In genomic region chr3:138362536-138362935, GRCh38 we compare ENCODE assay signal across 25 cellular contexts. TPM values are rescaled to one million over a fixed set of nuclear protein-coding genes. Genes with fewer than 3 reads are reported as not detected.
DNase-seq lines count a peak whose midpoint lies in the region; TF ChIP-seq lines count a peak whose summit lies in the region.
"Had no signal": no experiment of that assay in that cellular context is flagged by ENCODE, and none has a peak within 500 bp of the region (broad histone marks: within the 10 kb centered on the region; RNA-seq: fewer than 3 reads in every experiment).

No MANE protein-coding gene starts in this region.

- H3K36me3 ChIP-seq in MG63: no peaks in the 10 kb centered on the region
- H3K36me3 ChIP-seq: pancreas, upper lobe of left lung had no signal

- peak; percentile 57 for DNase-seq in activated effector memory CD4-positive, alpha-beta T cell treated with anti-CD3 and anti-CD28 coated beads, Interleukin-2, amount 50 U/mL, for 16 hours
- no peak for DNase-seq in activated effector memory CD4-positive, alpha-beta T cell treated with Interleukin-2 at 50 U/mL for 16 hours
- DNase-seq in MG63 (peak; percentile 33), erythroblast (lab: John Stamatoyannopoulos, UW) (peak; percentile 11 to 27), posterior vena cava (ENCODE audit: low spot score) (peak; percentile 70), GM13976 (ENCODE audit: low spot score) (no peak), NCI-H187 treated with DMSO at 0.1 percent for 48 hours (lab: John Stamatoyannopoulos, UW) (no peak)
- no peak for DNase-seq in activated T-helper 1 cell treated with anti-CD3 and anti-CD28 coated beads, Interleukin-12 subunit alpha, Interleukin-12 subunit beta, Interleukin-2, Interleukin-4 antibody, amounts not matched to agents 30 ng/mL and 10 ng/mL and 1 ng/mL, durations not matched to agents 14 hours and 24 hours and 36 hours (ENCODE audit: low spot score)
- DNase-seq: activated CD4-positive, alpha-beta T cell treated with anti-CD3 and anti-CD28 coated beads for 4 hours; activated naive CD4-positive, alpha-beta T cell treated with anti-CD3 and anti-CD28 coated beads, Interleukin-2, amount 50 U/mL, for 16 hours; activated T-cell treated with anti-CD3 and anti-CD28 coated beads, Interleukin-2, amount 50 U/mL, for 72 hours; DMS153; midbrain; MM.1S; natural killer cell; NCI-H1417; NCI-H510A; pancreas; upper lobe of left lung had no signal

- H3K4me3 Mint-ChIP-seq in activated T-helper 1 cell treated with anti-CD3 and anti-CD28 coated beads, Interleukin-12 subunit alpha, Interleukin-12 subunit beta, Interleukin-2, Interleukin-4 antibody, amounts not matched to agents 30 ng/mL and 10 ng/mL and 1 ng/mL, durations not matched to agents 14 hours and 24 hours and 36 hours: no peak overlapping the region
- H3K4me3 Mint-ChIP-seq: activated T-cell treated with anti-CD3 and anti-CD28 coated beads, Interleukin-2, amount 50 U/mL, for 72 hours; central memory CD8-positive, alpha-beta T cell; natural killer cell; T-helper 1 cell treated with Interleukin-12 subunit alpha and Interleukin-12 subunit beta and Interleukin-4 antibody, amounts not matched to agents 30 μg/mL and 1 μg/mL, for 36 hours had no signal

- no peaks in the 10 kb centered on the region for H3K27me3 ChIP-seq in MG63
- H3K27me3 ChIP-seq: pancreas, SJSA1, upper lobe of left lung had no signal

- no peak overlapping the region for H3K4me3 ChIP-seq in MG63
- H3K4me3 ChIP-seq: pancreas, SJSA1, upper lobe of left lung had no signal

- peaks cover 11% of the 10 kb centered on the region for H3K27me3 Mint-ChIP-seq in activated T-helper 1 cell treated with anti-CD3 and anti-CD28 coated beads, Interleukin-12 subunit alpha, Interleukin-12 subunit beta, Interleukin-2, Interleukin-4 antibody, amounts not matched to agents 30 ng/mL and 10 ng/mL and 1 ng/mL, durations not matched to agents 14 hours and 24 hours and 36 hours (ENCODE audit: insufficient read depth)

- TF ChIP-seq POLR2A in erythroblast (IDR thresholded peaks at IDR 0.05; ENCODE audit: low read length): no peak

- TF ChIP-seq CTCF in GM13976 (IDR thresholded peaks at IDR 0.05; ENCODE audit: borderline replicate concordance, control extremely low read depth, extremely low read depth, insufficient read depth, missing control alignments): no peak

- H3K9me3 ChIP-seq in MG63: no peaks in the 10 kb centered on the region
- H3K9me3 ChIP-seq: pancreas, SJSA1, upper lobe of left lung had no signal

- H3K4me1 Mint-ChIP-seq in activated T-helper 1 cell treated with anti-CD3 and anti-CD28 coated beads, Interleukin-12 subunit alpha, Interleukin-12 subunit beta, Interleukin-2, Interleukin-4 antibody, amounts not matched to agents 30 ng/mL and 10 ng/mL and 1 ng/mL, durations not matched to agents 14 hours and 24 hours and 36 hours (ENCODE audit: low read depth): no peaks in the 10 kb centered on the region
- H3K4me1 Mint-ChIP-seq: central memory CD8-positive, alpha-beta T cell; natural killer cell had no signal

- H3K36me3 Mint-ChIP-seq in activated T-helper 1 cell treated with anti-CD3 and anti-CD28 coated beads, Interleukin-12 subunit alpha, Interleukin-12 subunit beta, Interleukin-2, Interleukin-4 antibody, amounts not matched to agents 30 ng/mL and 10 ng/mL and 1 ng/mL, durations not matched to agents 14 hours and 24 hours and 36 hours (ENCODE audit: low read depth): no peaks in the 10 kb centered on the region
- H3K36me3 Mint-ChIP-seq: natural killer cell had no signal

- intact Hi-C loops in posterior vena cava (cut with DNase I): no loop called here
- intact Hi-C loops in activated T-helper 1 cell treated with anti-CD3 and anti-CD28 coated beads, Interleukin-12 subunit alpha, Interleukin-12 subunit beta, Interleukin-2, Interleukin-4 antibody, amounts not matched to agents 30 ng/mL and 10 ng/mL and 1 ng/mL, durations not matched to agents 14 hours and 24 hours and 36 hours (cut with micrococcal nuclease): no loop called here

- H3K27ac Mint-ChIP-seq in activated T-helper 1 cell treated with anti-CD3 and anti-CD28 coated beads, Interleukin-12 subunit alpha, Interleukin-12 subunit beta, Interleukin-2, Interleukin-4 antibody, amounts not matched to agents 30 ng/mL and 10 ng/mL and 1 ng/mL, durations not matched to agents 14 hours and 24 hours and 36 hours: no peak overlapping the region
- H3K27ac Mint-ChIP-seq: activated T-cell treated with anti-CD3 and anti-CD28 coated beads, Interleukin-2, amount 50 U/mL, for 72 hours; natural killer cell; T-helper 1 cell treated with Interleukin-12 subunit alpha and Interleukin-12 subunit beta and Interleukin-4 antibody, amounts not matched to agents 30 μg/mL and 1 μg/mL, for 36 hours had no signal

- H3K9me3 Mint-ChIP-seq in activated T-helper 1 cell treated with anti-CD3 and anti-CD28 coated beads, Interleukin-12 subunit alpha, Interleukin-12 subunit beta, Interleukin-2, Interleukin-4 antibody, amounts not matched to agents 30 ng/mL and 10 ng/mL and 1 ng/mL, durations not matched to agents 14 hours and 24 hours and 36 hours: no peaks in the 10 kb centered on the region
- H3K9me3 Mint-ChIP-seq: activated T-cell treated with anti-CD3 and anti-CD28 coated beads, Interleukin-2, amount 50 U/mL, for 72 hours; central memory CD8-positive, alpha-beta T cell; natural killer cell; T-helper 1 cell treated with Interleukin-12 subunit alpha and Interleukin-12 subunit beta and Interleukin-4 antibody, amounts not matched to agents 30 μg/mL and 1 μg/mL, for 36 hours had no signal

- in situ Hi-C loops in GM13976 (cut with MboI; ENCODE audit: low sequenced_read_pairs, unreplicated experiment): no loop called here

RNA-seq across cellular contexts. Expression of gene MRAS, which starts 14.2 kb away (rescaled TPM):
- total RNA-seq in MG63 (2014; rRNA removed; shearing (Covaris generic); ENCODE audit: low replicate concordance): 11.0 and 23.4 TPM in 2 replicates
- total RNA-seq in posterior vena cava: 100 to 1,000 TPM in 1 of 2 donors, 10 to 100 TPM in 1; 81.5 to 102 TPM
- 0.05 and 0.42 TPM in 2 replicates for total RNA-seq in activated T-helper 1 cell treated with anti-CD3 and anti-CD28 coated beads, Interleukin-12 subunit alpha, Interleukin-12 subunit beta, Interleukin-2, Interleukin-4 antibody, amounts not matched to agents 30 ng/mL and 10 ng/mL and 1 ng/mL, durations not matched to agents 14 hours and 24 hours and 36 hours

RNA-seq across cellular contexts. Expression of gene NME9, which starts 32.9 kb away (rescaled TPM):
- 3.1 TPM in 1 of 2 replicates, not detected in the other for total RNA-seq in MG63 (2014; rRNA removed; shearing (Covaris generic); ENCODE audit: low replicate concordance)
- not detected for total RNA-seq in posterior vena cava
- not detected in 2 replicates for total RNA-seq in activated T-helper 1 cell treated with anti-CD3 and anti-CD28 coated beads, Interleukin-12 subunit alpha, Interleukin-12 subunit beta, Interleukin-2, Interleukin-4 antibody, amounts not matched to agents 30 ng/mL and 10 ng/mL and 1 ng/mL, durations not matched to agents 14 hours and 24 hours and 36 hours
- total RNA-seq: A172, epithelial cell of proximal tubule, left lobe of liver, natural killer cell had no signal

Comparison
In these comparisons a context has a peak if more than half of its experiments do, and no peak if none do; other contexts are left out.
1. DNase-seq: peak in activated effector memory CD4-positive, alpha-beta T cell treated with anti-CD3 and anti-CD28 coated beads, Interleukin-2, amount 50 U/mL, for 16 hours (single experiment), MG63 (single experiment), erythroblast (2 of 2) and posterior vena cava (single experiment); none in activated effector memory CD4-positive, alpha-beta T cell treated with Interleukin-2 at 50 U/mL for 16 hours (single experiment), GM13976 (single experiment), activated T-helper 1 cell treated with anti-CD3 and anti-CD28 coated beads, Interleukin-12 subunit alpha, Interleukin-12 subunit beta, Interleukin-2, Interleukin-4 antibody, amounts not matched to agents 30 ng/mL and 10 ng/mL and 1 ng/mL, durations not matched to agents 14 hours and 24 hours and 36 hours (single experiment) and NCI-H187 treated with DMSO at 0.1 percent for 48 hours (single experiment).